14 cellular contexts compared by ENCODE assay signal in the genomic region with DNA sequence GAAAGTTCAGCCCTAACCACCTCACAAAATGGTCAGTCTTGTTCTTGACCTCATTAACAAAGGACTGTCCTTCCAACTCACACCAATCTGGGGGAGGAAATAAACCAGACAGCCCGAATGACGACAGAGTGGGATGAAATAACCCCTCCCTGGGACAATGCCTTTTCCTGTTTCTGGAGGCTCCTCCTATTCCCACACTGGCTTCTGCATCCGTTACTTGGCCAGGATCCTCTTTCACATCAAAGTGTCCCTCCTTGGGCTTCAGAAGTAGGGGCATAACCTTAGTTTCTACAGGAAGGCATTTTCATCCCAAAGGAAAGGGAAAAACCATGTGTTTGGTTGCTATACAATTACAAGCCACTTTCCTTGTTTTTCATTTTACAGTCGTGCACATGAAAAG. TPM values are rescaled to one million over a fixed set of nuclear protein-coding genes. Genes with fewer than 3 reads are reported as not detected.
A peak's percentile ranks its signal among the peaks of the same experiment; 100 is the strongest.
DNase-seq lines count a peak whose midpoint lies in the region; ATAC-seq and TF ChIP-seq lines count a peak whose summit lies in the region.
"Had no signal": no experiment of that assay in that cellular context is flagged by ENCODE, and none has a peak within 500 bp of the region (broad histone marks: within the 10 kb centered on the region; RNA-seq: fewer than 3 reads in every experiment).

No MANE protein-coding gene starts in this region.

- no peaks in the 10 kb centered on the region for H3K4me1 ChIP-seq in right lobe of liver
- no peaks in the 10 kb centered on the region for H3K4me1 ChIP-seq in stomach
- H3K4me1 ChIP-seq: pancreas had no signal

- H3K27ac ChIP-seq in right lobe of liver, result no peak overlapping the region
- no peak overlapping the region for H3K27ac ChIP-seq in stomach
- H3K27ac ChIP-seq: pancreas had no signal

- TF ChIP-seq EP300 in stomach (IDR thresholded peaks at IDR 0.05), result no peak

- H3K4me3 ChIP-seq in right lobe of liver, result no peak overlapping the region
- H3K4me3 ChIP-seq in stomach, result no peak overlapping the region
- H3K4me3 ChIP-seq: esophagus muscularis mucosa, GM23338, pancreas had no signal

- TF ChIP-seq CTCF in right lobe of liver (IDR thresholded peaks at IDR 0.05) (no peak), stomach (IDR thresholded peaks at IDR 0.05) (no peak)

- ATAC-seq in esophagus mucosa (peak; percentile 18), right lobe of liver (peak; percentile 31 to 83 (median 60)), GM21528 (IDR thresholded peaks at IDR 0.05; ENCODE audit: low FRiP score, unreplicated experiment) (no peak)
- ATAC-seq: GM23338 had no signal

- in situ Hi-C loops in SK-MEL-5 (cut with HindIII; ENCODE audit: low pct_unique_long_range_greater_than_20kb, low sequenced_read_pairs), result no loop called here

- H3K27me3 ChIP-seq in right lobe of liver (no peaks in the 10 kb centered on the region), stomach (no peaks in the 10 kb centered on the region)
- H3K27me3 ChIP-seq: esophagus muscularis mucosa, pancreas had no signal

- H3K9me3 ChIP-seq in right lobe of liver (no peaks in the 10 kb centered on the region), stomach (no peaks in the 10 kb centered on the region)
- H3K9me3 ChIP-seq: esophagus muscularis mucosa, pancreas had no signal

- DNase-seq in SK-MEL-5 (ENCODE audit: low read depth, low spot score) (peak; percentile 96), right lobe of liver (no peak), smooth muscle cell of the brain vasculature (ENCODE audit: low read depth, low spot score) (peak; percentile 3), NCI-H748 (lab: John Stamatoyannopoulos, UW; ENCODE audit: unreplicated experiment) (no peak), stomach (no peak)
- no peak for DNase-seq in activated CD4-positive, alpha-beta T cell treated with anti-CD3 and anti-CD28 coated beads for 1 hour
- DNase-seq: activated CD4-positive, alpha-beta T cell treated with anti-CD3 and anti-CD28 coated beads, Interleukin-2, amount 50 U/mL, for 48 hours; activated T-cell treated with anti-CD3 and anti-CD28 coated beads, Interleukin-2, amount 50 U/mL, for 48 hours; DMS79; pancreas had no signal

- intact Hi-C loops in right lobe of liver (cut with DNase I) (loop anchor here in 1 of 2 donors (10.0 kb wide), 1 partner anchor 536 kb away; no protein-coding TSS in a partner anchor), stomach (cut with DNase I; ENCODE audit: low total_unique reads) (loop anchor here (10.0 kb wide), 1 partner anchor 536 kb away; no protein-coding TSS in a partner anchor)

- no peaks in the 10 kb centered on the region for H3K36me3 ChIP-seq in right lobe of liver
- no peaks in the 10 kb centered on the region for H3K36me3 ChIP-seq in stomach
- H3K36me3 ChIP-seq: esophagus muscularis mucosa, pancreas had no signal

- 40% methylated on average over 4 of the region's 4 CpGs for WGBS in right lobe of liver (ENCODE audit: insufficient coverage, low coverage, low lambda C conversion rate, missing lambda C conversion rate)
- 57 to 74% (median 58%) methylated on average over 4 of the region's 4 CpGs for WGBS in stomach, 5 donors

- TF ChIP-seq POLR2A in right lobe of liver (IDR thresholded peaks at IDR 0.05), result no peak
- no peak for TF ChIP-seq POLR2A in stomach (IDR thresholded peaks at IDR 0.05)

RNA-seq across cellular contexts. Expression of a gene that starts 59.8 kb away (rescaled TPM):
- 1,528 and 1,580 TPM in 2 replicates for total RNA-seq in SK-MEL-5 (2014; rRNA removed; shearing (Covaris generic))
- polyA plus RNA-seq in SK-MEL-5 (2015; cell fraction: cytosol; rRNA removed), result 823 and 889 TPM in 2 replicates
- polyA plus RNA-seq in SK-MEL-5 (2015; cell fraction: nucleus; rRNA removed), result 162 and 183 TPM in 2 replicates
- total RNA-seq in esophagus mucosa (1,021 TPM), right lobe of liver (100 to 1,000 TPM; 357 to 441 (median 411) TPM), stomach (1,000 to 10,000 TPM in 1 of 5 donors, 100 to 1,000 TPM in 4; 424 to 1,146 (median 855) TPM)
- polyA plus RNA-seq in stomach, result 1,000 to 10,000 TPM; 4,974 to 7,943 (median 6,291) TPM

Comparison
In these comparisons a context has a peak if more than half of its experiments do, and no peak if none do; other contexts are left out.
1. DNase-seq: peak in SK-MEL-5 (single experiment) and smooth muscle cell of the brain vasculature (single experiment); none in right lobe of liver (0 of 3), NCI-H748 (single experiment), stomach (single experiment) and activated CD4-positive, alpha-beta T cell treated with anti-CD3 and anti-CD28 coated beads for 1 hour (single experiment).